ENCODE assay signal across 1 cellular context in genomic region chr2:172555522-172556283, GRCh38.
TF ChIP-seq lines count a peak whose summit lies in the region.

Gene PDK1, plus strand, starts transcription at chr2:172556090. Its CDS starts 61 bp downstream, at chr2:172556151.

TF ChIP-seq in HepG2, 621 proteins besides CTCF, POLR2A, EP300 and RAD21 (continued from another document and continues in another):
- TF ChIP-seq ZHX2 (IDR thresholded peaks at IDR 0.05; ENCODE audit: low read depth) (peak; percentile 73), ZHX2 (CRISPR knock-in tag; IDR thresholded peaks at IDR 0.05; ENCODE audit: borderline replicate concordance) (no peak; the same call in 1 of the 2 replicates), ZNF576 (CRISPR knock-in tag; IDR thresholded peaks at IDR 0.05) (no peak), NCOR1 (IDR thresholded peaks at IDR 0.05; ENCODE audit: borderline replicate concordance, low read length) (no peak), ZBTB14 (CRISPR knock-in tag; IDR thresholded peaks at IDR 0.05) (peak; percentile 74), SMARCC2 (IDR thresholded peaks at IDR 0.05) (no peak), PATZ1 (CRISPR knock-in tag; IDR thresholded peaks at IDR 0.05) (peak; percentile 98), ZNF3 (CRISPR knock-in tag; IDR thresholded peaks at IDR 0.05) (no peak), ZNF550 (CRISPR knock-in tag; IDR thresholded peaks at IDR 0.05; ENCODE audit: borderline replicate concordance) (no peak), TP53 (CRISPR knock-in tag; conservative IDR thresholded peaks at IDR 0.05) (peak; percentile 86), GPN1 (CRISPR knock-in tag; IDR thresholded peaks at IDR 0.05; ENCODE audit: borderline replicate concordance) (no peak), ZBTB7B (CRISPR knock-in tag; IDR thresholded peaks at IDR 0.05) (peak; percentile 76; the same call in 1 of the 2 replicates), ZBTB34 (CRISPR knock-in tag; IDR thresholded peaks at IDR 0.05) (no peak), SNAI1 (CRISPR knock-in tag; IDR thresholded peaks at IDR 0.05; ENCODE audit: borderline replicate concordance) (peak; percentile 49), ZBTB46 (CRISPR knock-in tag; IDR thresholded peaks at IDR 0.05; ENCODE audit: borderline replicate concordance) (no peak), ZNF609 (CRISPR knock-in tag; IDR thresholded peaks at IDR 0.05; ENCODE audit: borderline replicate concordance) (peak; percentile 67), RNF219 (CRISPR knock-in tag; IDR thresholded peaks at IDR 0.05) (no peak), HNRNPUL1 (IDR thresholded peaks at IDR 0.05; ENCODE audit: low read depth, low read length) (0 out of 2 replicates have a peak, but pooled peaks have one; percentile 48)
